In the genomic region with DNA sequence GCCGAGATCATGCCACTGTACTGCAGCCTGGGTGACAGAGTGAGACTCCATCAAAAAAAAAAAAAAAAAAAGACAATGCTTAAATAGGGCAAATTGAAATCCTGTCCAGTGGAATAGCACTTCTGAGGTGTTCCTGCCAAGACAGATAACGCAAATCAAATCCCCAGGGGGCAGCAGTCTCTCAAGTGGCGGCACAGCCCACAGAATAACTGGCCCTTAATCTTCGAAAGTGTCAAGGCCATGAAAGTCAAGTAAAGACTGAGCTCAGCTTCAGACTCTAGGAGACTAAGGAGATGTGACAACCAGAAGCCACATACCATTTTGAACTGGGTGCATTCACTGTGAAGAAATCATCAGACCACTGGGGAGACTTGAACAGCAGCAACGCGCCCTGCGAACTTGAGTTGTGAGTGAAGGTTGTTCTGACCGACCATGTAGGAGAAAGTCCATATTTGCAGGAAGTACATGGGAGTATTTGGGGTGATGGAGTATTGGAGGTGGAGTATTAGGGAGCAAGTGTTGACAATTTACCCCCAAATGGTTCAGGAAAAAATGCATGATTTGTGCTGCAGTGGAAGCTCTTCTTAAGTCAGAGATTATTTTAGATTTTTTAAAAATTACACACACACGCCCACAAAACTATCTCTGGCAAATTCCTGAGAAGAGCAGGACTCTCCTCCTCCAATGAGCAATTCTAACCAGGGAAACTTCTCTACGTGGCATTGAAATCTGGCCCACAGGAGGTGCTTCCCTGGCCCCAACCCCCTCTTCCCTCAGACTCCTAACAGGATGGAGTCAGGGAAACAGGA, we compare ENCODE assay signal across 24 cellular contexts.
DNase-seq lines count a peak whose midpoint lies in the region; FAIRE-seq and TF ChIP-seq lines count a peak whose summit lies in the region.
"Had no signal": no experiment of that assay in that cellular context is flagged by ENCODE, and none has a peak within 500 bp of the region (broad histone marks: within the 10 kb centered on the region; RNA-seq: fewer than 3 reads in every experiment).

No MANE protein-coding gene starts in this region.

- H3K4me1 ChIP-seq in kidney (ENCODE audit: control insufficient read depth in 1 of 2, insufficient read depth in 1 of 2, low read depth in 1 of 2, low read length in 2 of 2): peaks cover 9 to 11% of the 10 kb centered on the region in 2 donors
- no peaks in the 10 kb centered on the region for H3K4me1 ChIP-seq in CD8-positive, alpha-beta memory T cell (ENCODE audit: insufficient read depth, low read length)

- POLR2A ChIA-PET in AG04450 (lab: Yijun Ruan, JAX): no interaction called here
- POLR2A ChIA-PET in CD8-positive, alpha-beta memory T cell (lab: Charles Lee): no interaction called here

- no peaks in the 10 kb centered on the region for H3K9me3 Mint-ChIP-seq in CD8-positive, alpha-beta memory T cell
- H3K9me3 Mint-ChIP-seq: activated T-helper 1 cell treated with anti-CD3 and anti-CD28 coated beads, Interleukin-12 subunit alpha, Interleukin-12 subunit beta, Interleukin-2, Interleukin-4 antibody, amounts not matched to agents 30 ng/mL and 10 ng/mL and 1 ng/mL, durations not matched to agents 14 hours and 24 hours and 36 hours; T-helper 2 cell treated with Interferon-gamma antibody and Interleukin-4, amounts not matched to agents 5 μg/mL and 100 μg/mL, for 36 hours had no signal

- peaks cover 12 to 24% of the 10 kb centered on the region in 2 donors for H3K27me3 Mint-ChIP-seq in CD8-positive, alpha-beta memory T cell

- no peaks in the 10 kb centered on the region for H3K27me3 ChIP-seq in AG04450 (ENCODE audit: control insufficient read depth, insufficient read depth, low read length)
- no peaks in the 10 kb centered on the region for H3K27me3 ChIP-seq in dorsolateral prefrontal cortex
- peaks cover 6% of the 10 kb centered on the region for H3K27me3 ChIP-seq in CD8-positive, alpha-beta memory T cell (ENCODE audit: insufficient read depth, low read length, poor library complexity, severe bottlenecking)
- H3K27me3 ChIP-seq: breast epithelium, gastroesophageal sphincter, ovary, SJSA1 had no signal

- H3K4me3 ChIP-seq in AG04450 (ENCODE audit: low read depth, low read length): no peak overlapping the region
- no peak overlapping the region for H3K4me3 ChIP-seq in kidney (ENCODE audit: low read length in 2 of 2)
- H3K4me3 ChIP-seq in dorsolateral prefrontal cortex: no peak overlapping the region
- H3K4me3 ChIP-seq in CD8-positive, alpha-beta memory T cell (ENCODE audit: low read length): no peak overlapping the region
- H3K4me3 ChIP-seq: breast epithelium, gastroesophageal sphincter, ovary, PC-9, SJSA1 had no signal

- H3K4me3 Mint-ChIP-seq in CD8-positive, alpha-beta memory T cell: no peak overlapping the region
- H3K4me3 Mint-ChIP-seq: activated T-helper 1 cell treated with anti-CD3 and anti-CD28 coated beads, Interleukin-12 subunit alpha, Interleukin-12 subunit beta, Interleukin-2, Interleukin-4 antibody, amounts not matched to agents 30 ng/mL and 10 ng/mL and 1 ng/mL, durations not matched to agents 14 hours and 24 hours and 36 hours; T-helper 2 cell treated with Interferon-gamma antibody and Interleukin-4, amounts not matched to agents 5 μg/mL and 100 μg/mL, for 36 hours had no signal

- H3K27ac Mint-ChIP-seq in CD8-positive, alpha-beta memory T cell: peak overlapping the region in 1 of 8 donors; percentile 39
- H3K27ac Mint-ChIP-seq: activated T-helper 1 cell treated with anti-CD3 and anti-CD28 coated beads, Interleukin-12 subunit alpha, Interleukin-12 subunit beta, Interleukin-2, Interleukin-4 antibody, amounts not matched to agents 30 ng/mL and 10 ng/mL and 1 ng/mL, durations not matched to agents 14 hours and 24 hours and 36 hours; T-helper 2 cell treated with Interferon-gamma antibody and Interleukin-4, amounts not matched to agents 5 μg/mL and 100 μg/mL, for 36 hours had no signal

- H3K9me3 ChIP-seq in AG04450 (ENCODE audit: control insufficient read depth, insufficient read depth, low read length) (no peaks in the 10 kb centered on the region; the same call in 1 of the 2 replicates), kidney (ENCODE audit: control insufficient read depth in 1 of 2, low read length in 2 of 2) (no peaks in the 10 kb centered on the region)
- no peaks in the 10 kb centered on the region for H3K9me3 ChIP-seq in CD8-positive, alpha-beta memory T cell (ENCODE audit: low read length)
- H3K9me3 ChIP-seq: breast epithelium, gastroesophageal sphincter, ovary, SJSA1 had no signal

- peak overlapping the region; percentile 47 for H3K27ac ChIP-seq in AG04450 (ENCODE audit: low read depth, low read length)
- no peak overlapping the region for H3K27ac ChIP-seq in kidney (ENCODE audit: low read depth in 2 of 2, low read length in 2 of 2)
- no peak overlapping the region for H3K27ac ChIP-seq in dorsolateral prefrontal cortex
- no peak overlapping the region for H3K27ac ChIP-seq in CD8-positive, alpha-beta memory T cell (ENCODE audit: low read depth, low read length)
- H3K27ac ChIP-seq: breast epithelium, epithelial cell of prostate, gastroesophageal sphincter, ovary, PC-9, SJSA1 had no signal

- H3K36me3 Mint-ChIP-seq in CD8-positive, alpha-beta memory T cell: no peaks in the 10 kb centered on the region

- CTCF ChIA-PET in AG04450 (lab: Charles Lee): interaction anchor here (0.7 to 5.8 kb wide), 15 partner anchors 23 to 336 kb away, joined by 3 to 64 read pairs (median 7); no protein-coding TSS in a partner anchor
- CTCF ChIA-PET in CD8-positive, alpha-beta memory T cell (lab: Charles Lee): no interaction called here

- H3K36me3 ChIP-seq in kidney (ENCODE audit: control insufficient read depth in 1 of 2, insufficient read depth in 2 of 2, low read length in 2 of 2): no peaks in the 10 kb centered on the region
- no peaks in the 10 kb centered on the region for H3K36me3 ChIP-seq in CD8-positive, alpha-beta memory T cell (ENCODE audit: insufficient read depth, low read length)
- H3K36me3 ChIP-seq: breast epithelium, gastroesophageal sphincter, ovary, SJSA1 had no signal

- DNase-seq in AG04450 (ENCODE audit: low read depth, low spot score) (peak; percentile 16), GM03348 (ENCODE audit: low spot score) (peak; percentile 78), SK-N-DZ (ENCODE audit: low spot score) (peak; percentile 60), kidney (peak; percentile 37), dorsolateral prefrontal cortex (no peak), NCI-H1092 (lab: John Stamatoyannopoulos, UW) (no peak), NCI-H446 (lab: John Stamatoyannopoulos, UW) (no peak)
- no peak for DNase-seq in CD8-positive, alpha-beta memory T cell
- DNase-seq: activated CD4-positive, CD25-positive, alpha-beta regulatory T cell treated with anti-CD3 and anti-CD28 coated beads, Interleukin-2, amount 50 U/mL, for 72 hours; AML-193; dermis blood vessel endothelial cell; left ventricle myocardium superior; NCI-H187; NCI-H510A treated with DMSO at 0.1 percent for 48 hours; ovary; PC-9; stimulated activated CD4-positive, alpha-beta T cell treated with anti-CD3 and anti-CD28 coated beads, Interleukin-4, amount 100 ng/mL, for 1 hour had no signal

- TF ChIP-seq CTCF in AG04450 (IDR thresholded peaks at IDR 0.05; ENCODE audit: low read depth, low read length): 0 out of 2 replicates have a peak, but pooled peaks have one; percentile 11
- no peak for TF ChIP-seq CTCF in kidney (IDR thresholded peaks at IDR 0.05; ENCODE audit: borderline replicate concordance, extremely low read depth, insufficient read depth)
- TF ChIP-seq CTCF in dorsolateral prefrontal cortex (IDR thresholded peaks at IDR 0.05 in 54 of 56, conservative IDR thresholded peaks at IDR 0.05 in 2 of 56; ENCODE audit: low read depth in 1 of 56, partially characterized antibody in 56 of 56): no peak

- intact Hi-C loops in kidney (cut with DNase I) (no loop called here), dorsolateral prefrontal cortex (cut with DNase I) (loop anchor here (5.0 to 10.0 kb wide), 5 partner anchors 194 to 814 kb away; a partner anchor contains a TSS)

- no peak overlapping the region for H3K9ac ChIP-seq in kidney (ENCODE audit: low read length in 2 of 2)

- H3K4me1 Mint-ChIP-seq in CD8-positive, alpha-beta memory T cell: peaks cover 0 to 5% (median 0%) of the 10 kb centered on the region in 3 donors

- no peak for FAIRE-seq in kidney (lab: Jason Lieb, UNC)
- FAIRE-seq: G401.6 had no signal

Comparison
In these comparisons a context has a peak if more than half of its experiments do, and no peak if none do; other contexts are left out.
1. DNase-seq: peak in AG04450 (single experiment), GM03348 (single experiment), SK-N-DZ (single experiment) and kidney (single experiment); none in dorsolateral prefrontal cortex (0 of 10), NCI-H1092 (single experiment), NCI-H446 (0 of 2) and CD8-positive, alpha-beta memory T cell (0 of 5).